Comparison of ENCODE assay signal across 8 cellular contexts in genomic region chr12:98503343-98503592, GRCh38.
A peak's percentile ranks its signal among the peaks of the same experiment; 100 is the strongest.
DNase-seq lines count a peak whose midpoint lies in the region; ATAC-seq and TF ChIP-seq lines count a peak whose summit lies in the region.

No MANE protein-coding gene starts in this region.

- peak overlapping the region; percentile 78 for H3K9ac ChIP-seq in OCI-LY1 (ENCODE audit: low read length)
- H3K9ac ChIP-seq in mucosa of rectum (ENCODE audit: low read depth in 1 of 2, low read length in 2 of 2) = peak overlapping the region; percentile 86 to 94

- H3K4me2 ChIP-seq in OCI-LY1 (ENCODE audit: low read length) = peak overlapping the region; percentile 62

- TF ChIP-seq CTCF in OCI-LY1 (IDR thresholded peaks at IDR 0.05; ENCODE audit: low read length) = no peak

- peak; percentile 58 for ATAC-seq in GM19463 (IDR thresholded peaks at IDR 0.05; ENCODE audit: unreplicated experiment)

- H3K36me3 ChIP-seq in OCI-LY1 (ENCODE audit: insufficient read depth, low read length) = no peaks in the 10 kb centered on the region
- no peaks in the 10 kb centered on the region for H3K36me3 ChIP-seq in mucosa of rectum (ENCODE audit: control insufficient read depth in 2 of 2, insufficient read depth in 2 of 2, low read length in 2 of 2)

- no peaks in the 10 kb centered on the region for H3F3A ChIP-seq in OCI-LY1 (ENCODE audit: insufficient read depth, low read length)

- peak overlapping the region; percentile 94 for H3K27ac ChIP-seq in OCI-LY1 (ENCODE audit: low read depth, low read length, poor library complexity, severe bottlenecking)
- H3K27ac ChIP-seq in mucosa of rectum (ENCODE audit: low read depth in 2 of 2, low read length in 2 of 2) = peak overlapping the region; percentile 98

- H3K4me1 ChIP-seq in OCI-LY1 (ENCODE audit: insufficient read depth, low read length, severe bottlenecking) (peaks cover 6% of the 10 kb centered on the region), mucosa of rectum (ENCODE audit: control insufficient read depth in 2 of 2, insufficient read depth in 2 of 2, low read length in 2 of 2) (peaks cover 2 to 16% of the 10 kb centered on the region in 2 donors)

- H3K4me3 ChIP-seq in OCI-LY1 (ENCODE audit: low read depth, low read length, poor library complexity, severe bottlenecking) (peak overlapping the region; percentile 65), mucosa of rectum (ENCODE audit: low read length in 2 of 2) (peak overlapping the region; percentile 95 to 99)

- DNase-seq in CMK (ENCODE audit: low read depth) (peak; percentile 83), HK-2 (ENCODE audit: unreplicated experiment) (peak; percentile 94), erythroblast (lab: John Stamatoyannopoulos, UW) (peak; percentile 93 to 97)
- peak; percentile 85 for DNase-seq in activated T-cell treated with anti-CD3 and anti-CD28 coated beads, Interleukin-2, amount 50 U/mL, for 1 hour
- peak; percentile 97 for DNase-seq in stimulated activated CD8-positive, alpha-beta memory T cell treated with anti-CD3 and anti-CD28 coated beads, Interleukin-4, amount 100 ng/mL, for 48 hours

- no peak overlapping the region for H2AFZ ChIP-seq in OCI-LY1 (ENCODE audit: low read length)

- H3K79me2 ChIP-seq in OCI-LY1 (ENCODE audit: insufficient read depth, low read length) = no peaks in the 10 kb centered on the region

- no peak for TF ChIP-seq POLR2A in erythroblast (IDR thresholded peaks at IDR 0.05; ENCODE audit: low read length)

- no peaks in the 10 kb centered on the region for H3K9me3 ChIP-seq in OCI-LY1 (ENCODE audit: low read length)
- H3K9me3 ChIP-seq in mucosa of rectum (ENCODE audit: control insufficient read depth in 2 of 2, low read length in 2 of 2) = no peaks in the 10 kb centered on the region

- no peaks in the 10 kb centered on the region for H3K27me3 ChIP-seq in OCI-LY1 (ENCODE audit: insufficient read depth, low read length)
- H3K27me3 ChIP-seq in mucosa of rectum (ENCODE audit: control insufficient read depth in 2 of 2, insufficient read depth in 2 of 2, low read length in 2 of 2) = no peaks in the 10 kb centered on the region

- H3K9me2 ChIP-seq in OCI-LY1 (ENCODE audit: low read depth, low read length) = no peaks in the 10 kb centered on the region

- H4K20me1 ChIP-seq in OCI-LY1 (ENCODE audit: insufficient read depth, low read length) = no peaks in the 10 kb centered on the region

Comparison
In these comparisons a context has a peak if more than half of its experiments do, and no peak if none do; other contexts are left out.
1. Peak in every context shown above with its lines: DNase-seq, ATAC-seq, H3K4me3 ChIP-seq and H3K27ac ChIP-seq.